ENCODE assay signal across 12 cellular contexts in genomic region chr1:208178091-208178529, GRCh38.
A peak's percentile ranks its signal among the peaks of the same experiment; 100 is the strongest.
DNase-seq lines count a peak whose midpoint lies in the region; ATAC-seq and TF ChIP-seq lines count a peak whose summit lies in the region.
"Had no signal": no experiment of that assay in that cellular context is flagged by ENCODE, and none has a peak within 500 bp of the region (broad histone marks: within the 10 kb centered on the region; RNA-seq: fewer than 3 reads in every experiment).

No MANE protein-coding gene starts in this region.

- H3K36me3 Mint-ChIP-seq in effector memory CD8-positive, alpha-beta T cell (ENCODE audit: insufficient read depth), result no peaks in the 10 kb centered on the region
- no peaks in the 10 kb centered on the region for H3K36me3 Mint-ChIP-seq in glutamatergic neuron (ENCODE audit: unreplicated experiment)

- no peak overlapping the region for H3K4me3 Mint-ChIP-seq in effector memory CD8-positive, alpha-beta T cell
- H3K4me3 Mint-ChIP-seq in glutamatergic neuron (ENCODE audit: unreplicated experiment), result no peak overlapping the region

- TF ChIP-seq CTCF in glutamatergic neuron (IDR thresholded peaks at IDR 0.05; ENCODE audit: partially characterized antibody, unreplicated experiment), result no peak
- TF ChIP-seq CTCF in lower leg skin (IDR thresholded peaks at IDR 0.05), result no peak

- ATAC-seq in effector memory CD8-positive, alpha-beta T cell (replicated peaks), result no peak
- no peak for ATAC-seq in GM18868 (IDR thresholded peaks at IDR 0.05; ENCODE audit: unreplicated experiment)

- no peaks in the 10 kb centered on the region for H3K4me1 Mint-ChIP-seq in effector memory CD8-positive, alpha-beta T cell (ENCODE audit: low read depth in 2 of 2)
- peaks cover 45% of the 10 kb centered on the region for H3K4me1 Mint-ChIP-seq in glutamatergic neuron (ENCODE audit: low read depth, unreplicated experiment)

- 75 to 79% methylated on average over 2 of the region's 2 CpGs for WGBS in lower leg skin, 2 donors

- no peak for TF ChIP-seq POLR2A in lower leg skin (IDR thresholded peaks at IDR 0.05)

- peak; percentile 97 for DNase-seq in G401 (ENCODE audit: low spot score)
- DNase-seq in NCI-H2029 (lab: John Stamatoyannopoulos, UW), result peak; percentile 64
- peak; percentile 96 for DNase-seq in cerebellar cortex (ENCODE audit: low spot score)
- DNase-seq in occipital lobe (lab: John Stamatoyannopoulos, UW), result peak; percentile 35
- no peak for DNase-seq in effector memory CD8-positive, alpha-beta T cell
- no peak for DNase-seq in glutamatergic neuron
- DNase-seq in lower leg skin (ENCODE audit: low spot score in 2 of 2), result no peak
- DNase-seq: activated CD4-positive, alpha-beta T cell treated with anti-CD3 and anti-CD28 coated beads for 48 hours; esophagus squamous epithelium; OCI-M1; right cardiac atrium had no signal

- no peaks in the 10 kb centered on the region for H3K9me3 Mint-ChIP-seq in effector memory CD8-positive, alpha-beta T cell
- H3K9me3 Mint-ChIP-seq in glutamatergic neuron (ENCODE audit: unreplicated experiment), result peaks cover 3% of the 10 kb centered on the region

- peaks cover 29 to 65% of the 10 kb centered on the region in 2 donors for H3K27me3 Mint-ChIP-seq in effector memory CD8-positive, alpha-beta T cell
- H3K27me3 Mint-ChIP-seq in glutamatergic neuron (ENCODE audit: unreplicated experiment), result peaks cover 5% of the 10 kb centered on the region

- intact Hi-C loops in lower leg skin (cut with DNase I; ENCODE audit: low total_unique reads), result no loop called here

- no peak overlapping the region for H3K4me3 ChIP-seq in lower leg skin (ENCODE audit: low read depth, poor library complexity, severe bottlenecking)
- H3K4me3 ChIP-seq: esophagus squamous epithelium had no signal

- H3K27ac Mint-ChIP-seq in effector memory CD8-positive, alpha-beta T cell, result no peak overlapping the region
- no peak overlapping the region for H3K27ac Mint-ChIP-seq in glutamatergic neuron (ENCODE audit: unreplicated experiment)

- in situ Hi-C loops in G401 (cut with HindIII; ENCODE audit: low sequenced_read_pairs), result no loop called here

Comparison
In these comparisons a context has a peak if more than half of its experiments do, and no peak if none do; other contexts are left out.
1. DNase-seq: peak in G401 (single experiment), NCI-H2029 (single experiment), cerebellar cortex (single experiment) and occipital lobe (single experiment); none in effector memory CD8-positive, alpha-beta T cell (0 of 3), glutamatergic neuron (single experiment) and lower leg skin (0 of 2).